Comparison of ENCODE assay signal across 10 cellular contexts in genomic region chr12:96192926-96193573, GRCh38. TPM values are rescaled to one million over a fixed set of nuclear protein-coding genes. Genes with fewer than 3 reads are reported as not detected.
DNase-seq lines count a peak whose midpoint lies in the region; ATAC-seq and TF ChIP-seq lines count a peak whose summit lies in the region.
"Had no signal": no experiment of that assay in that cellular context is flagged by ENCODE, and none has a peak within 500 bp of the region (broad histone marks: within the 10 kb centered on the region; RNA-seq: fewer than 3 reads in every experiment).

No MANE protein-coding gene starts in this region.

- no TSS peak for BruUV-seq in MCF 10A (replicated peaks; lab: Mats Ljungman, UMichigan)
- no TSS peak for BruUV-seq in mammary epithelial cell (replicated peaks; lab: Mats Ljungman, UMichigan)

- dilution Hi-C loops in mammary epithelial cell (cut with HindIII; ENCODE audit: low sequenced_read_pairs) = no loop called here

- no peaks in the 10 kb centered on the region for H4K20me1 ChIP-seq in mammary epithelial cell (ENCODE audit: insufficient read depth, low read length)

- H3K27ac ChIP-seq in mammary epithelial cell (ENCODE audit: insufficient read depth, low read depth, low read length) = no peak overlapping the region
- peak overlapping the region; percentile 95 for H3K27ac ChIP-seq in mesodermal cell (ENCODE audit: low read depth, low read length, severe bottlenecking)
- H3K27ac ChIP-seq in transverse colon = peak overlapping the region; percentile 80 to 90 (median 85)
- H3K27ac ChIP-seq: HL-60 had no signal

- no peaks in the 10 kb centered on the region for H3K27me3 Mint-ChIP-seq in MCF 10A (ENCODE audit: insufficient read depth, unreplicated experiment)
- H3K27me3 Mint-ChIP-seq in activated T-helper 17 cell treated with anti-CD3 and anti-CD28 coated beads, Interleukin-2, amount 50 U/mL, for 72 hours = no peaks in the 10 kb centered on the region

- peaks cover under 1% of the 10 kb centered on the region for H3K4me1 Mint-ChIP-seq in MCF 10A (ENCODE audit: insufficient read depth, unreplicated experiment)
- H3K4me1 Mint-ChIP-seq in activated T-helper 17 cell treated with anti-CD3 and anti-CD28 coated beads, Interleukin-2, amount 50 U/mL, for 72 hours = peaks cover 10% of the 10 kb centered on the region

- no peaks in the 10 kb centered on the region for H3K36me3 Mint-ChIP-seq in MCF 10A (ENCODE audit: insufficient read depth, unreplicated experiment)
- peaks cover 37% of the 10 kb centered on the region for H3K36me3 Mint-ChIP-seq in activated T-helper 17 cell treated with anti-CD3 and anti-CD28 coated beads, Interleukin-2, amount 50 U/mL, for 72 hours (ENCODE audit: low read depth)

- in situ Hi-C loops in mammary epithelial cell (cut with MboI; ENCODE audit: low sequenced_read_pairs in 2 of 2) (no loop called here), transverse colon (cut with MboI; ENCODE audit: low pct_ligation_motif_present in 1 of 4, low pct_unique_long_range_greater_than_20kb in 1 of 4, low sequenced_read_pairs in 3 of 4) (no loop called here)

- intact Hi-C loops in MCF 10A (cut with micrococcal nuclease) (no loop called here), mammary epithelial cell (cut with micrococcal nuclease) (loop anchor here (5.0 kb wide), 1 partner anchor 46 kb away; no protein-coding TSS in a partner anchor), transverse colon (cut with DNase I; ENCODE audit: low total_unique reads) (no loop called here), head of caudate nucleus (cut with DNase I) (no loop called here)

- no peak for TF ChIP-seq POLR2A in transverse colon (IDR thresholded peaks at IDR 0.05)

- POLR2A ChIA-PET in MCF 10A (lab: Yijun Ruan, JAX) = interaction anchor here (0.6 to 1.1 kb wide), 3 partner anchors 13 to 24 kb away, joined by 3 read pairs; no protein-coding TSS in a partner anchor

- H3K4me3 ChIP-seq in mammary epithelial cell (replicated peaks in 1 of 3; ENCODE audit: insufficient read depth in 1 of 3, low read depth in 2 of 3, low read length in 3 of 3) = no peak overlapping the region
- H3K4me3 ChIP-seq in mesodermal cell (ENCODE audit: extremely low read depth, insufficient read depth, low read length, poor library complexity, severe bottlenecking) = peak overlapping the region; percentile 95
- no peak overlapping the region for H3K4me3 ChIP-seq in transverse colon

- ATAC-seq in activated T-helper 17 cell treated with anti-CD3 and anti-CD28 coated beads, Interleukin-2, amount 50 U/mL, for 72 hours (replicated peaks) = no peak

- H3K36me3 ChIP-seq in mammary epithelial cell (ENCODE audit: insufficient read depth, low read length) (no peaks in the 10 kb centered on the region), mesodermal cell (ENCODE audit: control insufficient read depth, insufficient read depth, low read length) (no peaks in the 10 kb centered on the region), transverse colon (no peaks in the 10 kb centered on the region)

- H3K9me3 ChIP-seq in mammary epithelial cell (replicated peaks; ENCODE audit: insufficient read depth, low read length) = no peaks in the 10 kb centered on the region
- no peaks in the 10 kb centered on the region for H3K9me3 ChIP-seq in mesodermal cell (ENCODE audit: control insufficient read depth, low read length)
- H3K9me3 ChIP-seq in transverse colon = no peaks in the 10 kb centered on the region

- no peak for DNase-seq in MCF 10A (ENCODE audit: unreplicated experiment)
- no peak for DNase-seq in mammary epithelial cell
- DNase-seq in transverse colon = no peak
- DNase-seq in putamen (ENCODE audit: low spot score) = no peak
- DNase-seq in HuH-7.5 (ENCODE audit: low spot score) = no peak
- no peak for DNase-seq in head of caudate nucleus
- DNase-seq: kidney had no signal

- H3K27me3 ChIP-seq in mammary epithelial cell (ENCODE audit: insufficient read depth, low read length) (no peaks in the 10 kb centered on the region), transverse colon (no peaks in the 10 kb centered on the region)

- H3K79me2 ChIP-seq in mammary epithelial cell (ENCODE audit: insufficient read depth, low read length) = peaks cover 32% of the 10 kb centered on the region

- 78% methylated on average over 7 of the region's 9 CpGs for WGBS in mammary epithelial cell (ENCODE audit: low coverage, missing lambda C conversion rate)
- WGBS in mesodermal cell (ENCODE audit: insufficient coverage in 2 of 2), 2 experiments = 85 to 88% methylated on average over 6 to 8 of the region's 9 CpGs
- WGBS in transverse colon (ENCODE audit: low coverage in 1 of 2), 2 donors = 76 to 92% methylated on average over 2 to 9 of the region's 9 CpGs

- TF ChIP-seq CTCF in MCF 10A (IDR thresholded peaks at IDR 0.05; ENCODE audit: unreplicated experiment) (no peak), mammary epithelial cell (conservative IDR thresholded peaks at IDR 0.05 in 1 of 2, IDR thresholded peaks at IDR 0.05 in 1 of 2; ENCODE audit: extremely low read depth in 1 of 2, insufficient read depth in 1 of 2, low read depth in 1 of 2, low read length in 2 of 2) (no peak), transverse colon (IDR thresholded peaks at IDR 0.05) (no peak)

- peak overlapping the region; percentile 98 for H3K27ac Mint-ChIP-seq in MCF 10A (ENCODE audit: low read depth, unreplicated experiment)
- peak overlapping the region; percentile 70 for H3K27ac Mint-ChIP-seq in activated T-helper 17 cell treated with anti-CD3 and anti-CD28 coated beads, Interleukin-2, amount 50 U/mL, for 72 hours

- H3K4me1 ChIP-seq in mammary epithelial cell (ENCODE audit: insufficient read depth, low read length) (peaks cover 16% of the 10 kb centered on the region), mesodermal cell (ENCODE audit: control insufficient read depth, insufficient read depth, low read length, poor library complexity, severe bottlenecking) (peaks cover 14% of the 10 kb centered on the region), transverse colon (peaks cover 0 to 27% (median 4%) of the 10 kb centered on the region in 4 donors)

- no peak overlapping the region for H2AFZ ChIP-seq in mammary epithelial cell (ENCODE audit: low read depth, low read length)

- CTCF ChIA-PET in MCF 10A (lab: Yijun Ruan, JAX) = interaction anchor here (0.9 to 1.3 kb wide), 2 partner anchors 22 to 47 kb away, joined by 3 to 4 read pairs; no protein-coding TSS in a partner anchor
- CTCF ChIA-PET in mammary epithelial cell (lab: Charles Lee; ENCODE audit: low non-redundant PET) = no interaction called here

- H3K9me3 Mint-ChIP-seq in MCF 10A (ENCODE audit: unreplicated experiment) = no peaks in the 10 kb centered on the region
- no peaks in the 10 kb centered on the region for H3K9me3 Mint-ChIP-seq in activated T-helper 17 cell treated with anti-CD3 and anti-CD28 coated beads, Interleukin-2, amount 50 U/mL, for 72 hours

- no peak overlapping the region for H3K4me2 ChIP-seq in mammary epithelial cell (ENCODE audit: insufficient read depth, low read depth, low read length)

- TF ChIP-seq EP300 in transverse colon (IDR thresholded peaks at IDR 0.05; ENCODE audit: low read depth) = no peak

- H3K4me3 Mint-ChIP-seq in MCF 10A (ENCODE audit: unreplicated experiment) = peak overlapping the region; percentile 95
- peak overlapping the region; percentile 99 for H3K4me3 Mint-ChIP-seq in activated T-helper 17 cell treated with anti-CD3 and anti-CD28 coated beads, Interleukin-2, amount 50 U/mL, for 72 hours

- no peak overlapping the region for H3K9ac ChIP-seq in mammary epithelial cell (ENCODE audit: insufficient read depth, low read length)

RNA-seq across cellular contexts. Expression of gene ELK3, which starts 1.1 kb away (rescaled TPM):
- total RNA-seq in MCF 10A (2022) = 50.1 and 53.2 TPM in 2 replicates
- 10 to 100 TPM; 12.8 to 95.1 TPM for total RNA-seq in mammary epithelial cell
- 47.2 TPM for polyA plus RNA-seq in mammary epithelial cell
- 30.7 TPM for polyA minus RNA-seq in mammary epithelial cell
- total RNA-seq in activated T-helper 17 cell treated with anti-CD3 and anti-CD28 coated beads, Interleukin-2, amount 50 U/mL, for 72 hours = 10 to 100 TPM; 31.3 to 39.2 TPM
- polyA plus RNA-seq in mesodermal cell (2013, experiment 1 of 2) = 117 TPM
- polyA plus RNA-seq in mesodermal cell (2013, experiment 2 of 2) = 106 TPM
- 10 to 100 TPM in 1 of 4 donors, 1 to 10 TPM in 3; 2.2 to 11.3 (median 5.3) TPM for total RNA-seq in transverse colon
